Comparison of ENCODE assay signal across 28 cellular contexts in the genomic region with DNA sequence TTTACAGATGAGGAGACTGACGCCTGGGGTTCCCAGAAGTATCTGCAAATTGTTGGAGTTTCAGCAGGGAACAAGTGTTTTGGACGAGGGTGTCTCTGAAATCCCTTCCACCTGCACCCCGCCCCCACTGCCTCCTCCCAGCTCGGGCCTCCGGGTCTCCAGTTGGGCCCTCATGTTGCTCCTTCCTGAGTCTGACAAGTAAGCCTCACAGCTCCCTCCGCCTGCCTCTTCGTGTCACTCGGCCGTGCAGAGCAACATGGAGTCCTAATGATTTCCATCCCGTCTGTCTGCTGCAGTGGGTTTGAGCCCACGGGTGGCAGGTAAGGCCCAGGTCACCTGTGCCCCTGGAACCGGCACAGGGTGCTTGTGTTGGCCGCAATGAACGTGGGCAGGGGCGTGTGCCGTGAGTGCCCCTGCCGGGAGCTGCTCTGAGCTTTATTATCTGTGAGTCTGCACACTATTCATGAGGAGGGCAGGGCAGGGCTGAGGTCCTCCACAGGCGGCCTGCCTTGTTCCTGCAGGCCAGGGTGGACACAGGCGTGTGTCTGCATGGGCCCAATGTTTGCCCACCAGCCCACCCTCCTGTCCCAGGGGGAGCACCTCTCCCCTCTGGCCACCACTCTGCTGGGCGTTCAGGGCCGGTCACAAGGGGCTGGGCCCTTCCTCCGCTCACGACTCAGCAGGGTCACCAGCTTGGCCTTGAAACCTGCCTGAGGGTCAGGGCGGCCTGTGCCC.
"Had no signal": no experiment of that assay in that cellular context is flagged by ENCODE, and none has a peak within 500 bp of the region (broad histone marks: within the 10 kb centered on the region; RNA-seq: fewer than 3 reads in every experiment).

No MANE protein-coding gene starts in this region.

- H3K36me3 ChIP-seq: cardiac muscle cell had no signal

- FAIRE-seq: astrocyte, RCC 7860, TTC549 had no signal

- DNase-seq: activated CD4-positive, alpha-beta memory T cell treated with anti-CD3 and anti-CD28 coated beads, Interleukin-2, amount 10 ng/mL, durations not matched to agents 7 days and 5 days; activated CD4-positive, alpha-beta T cell treated with anti-CD3 and anti-CD28 coated beads for 36 hours; activated CD4-positive, alpha-beta T cell treated with anti-CD3 and anti-CD28 coated beads, Interleukin-2, amount 50 U/mL, for 1 hour; activated CD4-positive, CD25-positive, alpha-beta regulatory T cell; activated gamma-delta T cell; activated naive CD4-positive, alpha-beta T cell treated with anti-CD3 and anti-CD28 coated beads for 36 hours; activated T-cell treated with anti-CD3 and anti-CD28 coated beads for 4 hours; activated T-cell treated with anti-CD3 and anti-CD28 coated beads, Interleukin-2, amount 50 U/mL, for 48 hours; amygdala; MG63; MV-4-11; NCI-H1105; NCI-H1436; NCI-H1694 treated with DMSO at 0.1 percent for 48 hours; NCI-H2029 treated with DMSO at 0.1 percent for 48 hours; NCI-H446 treated with DMSO at 0.1 percent for 48 hours; NCI-H524 treated with DMSO at 0.1 percent for 48 hours; NCI-H748 treated with DMSO at 0.1 percent for 48 hours; PC-3; SHP77 treated with DMSO at 0.1 percent for 48 hours; T-helper 2 cell; T1000 had no signal

- ATAC-seq: activated CD4-positive, alpha-beta T cell treated with anti-CD3 and anti-CD28 coated beads for 36 hours; activated T-helper 17 cell treated with anti-CD3 and anti-CD28 coated beads, Interleukin-2, amount 50 U/mL, for 72 hours; PC-3 had no signal

- H3K9me3 ChIP-seq: MG63 had no signal

- H3K27me3 ChIP-seq: cardiac muscle cell, MG63 had no signal

- H3K4me3 ChIP-seq: cardiac muscle cell, MG63 had no signal

- H3K27ac ChIP-seq: cardiac muscle cell, KMS-11 had no signal

- H3K9ac ChIP-seq: KMS-11 had no signal

- H3K4me2 ChIP-seq: KMS-11 had no signal
